In genomic region chr1:27961646-27962221, GRCh38 we compare ENCODE assay signal across 9 cellular contexts. TPM values are rescaled to one million over a fixed set of nuclear protein-coding genes. Genes with fewer than 3 reads are reported as not detected.
A peak's percentile ranks its signal among the peaks of the same experiment; 100 is the strongest.
DNase-seq lines count a peak whose midpoint lies in the region; ATAC-seq and TF ChIP-seq lines count a peak whose summit lies in the region.
"Had no signal": no experiment of that assay in that cellular context is flagged by ENCODE, and none has a peak within 500 bp of the region (broad histone marks: within the 10 kb centered on the region; RNA-seq: fewer than 3 reads in every experiment).

No MANE protein-coding gene starts in this region.

- ATAC-seq in stimulated activated memory B cell treated with anti-CD40 and anti-IgM and Interleukin-4, amounts not matched to agents 10 μg/mL and 1 μg/mL and 100 μg/mL, for 72 hours: no peak

- no peak for TF ChIP-seq CTCF in fibroblast of the aortic adventitia (IDR thresholded peaks at IDR 0.05; ENCODE audit: insufficient read depth, low read length)

- no peak for DNase-seq in T-helper 2 cell treated with Interferon-gamma antibody and Interleukin-4, amounts not matched to agents 5 μg/mL and 100 μg/mL, for 36 hours (ENCODE audit: low spot score)
- DNase-seq in T-helper 2 cell (no peak), fibroblast of the aortic adventitia (ENCODE audit: low read depth) (no peak), NCI-H2107 treated with DMSO at 0.1 percent for 48 hours (lab: John Stamatoyannopoulos, UW; ENCODE audit: unreplicated experiment) (no peak), NCI-H2227 treated with DMSO at 0.1 percent for 48 hours (lab: John Stamatoyannopoulos, UW) (no peak)
- no peak for DNase-seq in activated CD4-positive, alpha-beta memory T cell treated with anti-CD3 and anti-CD28 coated beads for 36 hours
- no peak for DNase-seq in stimulated activated CD4-positive, alpha-beta T cell treated with anti-CD3 and anti-CD28 coated beads, Interleukin-2, amount 100 ng/mL, for 24 hours

- intact Hi-C loops in activated CD4-positive, alpha-beta memory T cell treated with anti-CD3 and anti-CD28 coated beads for 36 hours (cut with micrococcal nuclease): no loop called here

- peak overlapping the region; percentile 78 for H3K4me3 ChIP-seq in fibroblast of the aortic adventitia (ENCODE audit: low read depth, low read length)
- H3K4me3 ChIP-seq: cardiac muscle cell had no signal

- H3K4me1 Mint-ChIP-seq in T-helper 2 cell treated with Interferon-gamma antibody and Interleukin-4, amounts not matched to agents 5 μg/mL and 100 μg/mL, for 36 hours (ENCODE audit: low read depth): peaks cover 10% of the 10 kb centered on the region
- H3K4me1 Mint-ChIP-seq in activated CD4-positive, alpha-beta memory T cell treated with anti-CD3 and anti-CD28 coated beads for 36 hours (ENCODE audit: low read depth): peaks cover 20% of the 10 kb centered on the region
- peaks cover 21% of the 10 kb centered on the region for H3K4me1 Mint-ChIP-seq in stimulated activated memory B cell treated with anti-CD40 and anti-IgM and Interleukin-4, amounts not matched to agents 10 μg/mL and 1 μg/mL and 100 μg/mL, for 72 hours

- peaks cover 1% of the 10 kb centered on the region for H3K36me3 Mint-ChIP-seq in T-helper 2 cell treated with Interferon-gamma antibody and Interleukin-4, amounts not matched to agents 5 μg/mL and 100 μg/mL, for 36 hours (ENCODE audit: low read depth)
- H3K36me3 Mint-ChIP-seq in activated CD4-positive, alpha-beta memory T cell treated with anti-CD3 and anti-CD28 coated beads for 36 hours: peaks cover 6% of the 10 kb centered on the region
- peaks cover 22% of the 10 kb centered on the region for H3K36me3 Mint-ChIP-seq in stimulated activated memory B cell treated with anti-CD40 and anti-IgM and Interleukin-4, amounts not matched to agents 10 μg/mL and 1 μg/mL and 100 μg/mL, for 72 hours

- no peak overlapping the region for H3K27ac Mint-ChIP-seq in T-helper 2 cell treated with Interferon-gamma antibody and Interleukin-4, amounts not matched to agents 5 μg/mL and 100 μg/mL, for 36 hours
- H3K27ac Mint-ChIP-seq in activated CD4-positive, alpha-beta memory T cell treated with anti-CD3 and anti-CD28 coated beads for 36 hours: peak overlapping the region; percentile 43
- peak overlapping the region; percentile 82 for H3K27ac Mint-ChIP-seq in stimulated activated memory B cell treated with anti-CD40 and anti-IgM and Interleukin-4, amounts not matched to agents 10 μg/mL and 1 μg/mL and 100 μg/mL, for 72 hours

- peak overlapping the region; percentile 70 for H3K4me3 Mint-ChIP-seq in T-helper 2 cell treated with Interferon-gamma antibody and Interleukin-4, amounts not matched to agents 5 μg/mL and 100 μg/mL, for 36 hours
- H3K4me3 Mint-ChIP-seq in activated CD4-positive, alpha-beta memory T cell treated with anti-CD3 and anti-CD28 coated beads for 36 hours: peak overlapping the region; percentile 78
- H3K4me3 Mint-ChIP-seq in stimulated activated memory B cell treated with anti-CD40 and anti-IgM and Interleukin-4, amounts not matched to agents 10 μg/mL and 1 μg/mL and 100 μg/mL, for 72 hours: peak overlapping the region; percentile 31

- POLR2A ChIA-PET in activated CD4-positive, alpha-beta memory T cell treated with anti-CD3 and anti-CD28 coated beads for 36 hours (lab: Charles Lee): interaction anchor here (1.4 kb wide), 1 partner anchor 9 kb away, joined by 3 read pairs; no protein-coding TSS in a partner anchor

- no peaks in the 10 kb centered on the region for H3K27me3 Mint-ChIP-seq in T-helper 2 cell treated with Interferon-gamma antibody and Interleukin-4, amounts not matched to agents 5 μg/mL and 100 μg/mL, for 36 hours (ENCODE audit: low read depth)
- no peaks in the 10 kb centered on the region for H3K27me3 Mint-ChIP-seq in activated CD4-positive, alpha-beta memory T cell treated with anti-CD3 and anti-CD28 coated beads for 36 hours
- no peaks in the 10 kb centered on the region for H3K27me3 Mint-ChIP-seq in stimulated activated memory B cell treated with anti-CD40 and anti-IgM and Interleukin-4, amounts not matched to agents 10 μg/mL and 1 μg/mL and 100 μg/mL, for 72 hours

- no peaks in the 10 kb centered on the region for H3K9me3 Mint-ChIP-seq in T-helper 2 cell treated with Interferon-gamma antibody and Interleukin-4, amounts not matched to agents 5 μg/mL and 100 μg/mL, for 36 hours
- no peaks in the 10 kb centered on the region for H3K9me3 Mint-ChIP-seq in activated CD4-positive, alpha-beta memory T cell treated with anti-CD3 and anti-CD28 coated beads for 36 hours
- H3K9me3 Mint-ChIP-seq in stimulated activated memory B cell treated with anti-CD40 and anti-IgM and Interleukin-4, amounts not matched to agents 10 μg/mL and 1 μg/mL and 100 μg/mL, for 72 hours: no peaks in the 10 kb centered on the region

- CTCF ChIA-PET in activated CD4-positive, alpha-beta memory T cell treated with anti-CD3 and anti-CD28 coated beads for 36 hours (lab: Charles Lee): interaction anchor here (1.2 kb wide), 1 partner anchor 21 kb away, joined by 5 read pairs; no protein-coding TSS in a partner anchor

RNA-seq across cellular contexts. Expression of gene XKR8, which starts 2.0 kb away (rescaled TPM):
- total RNA-seq in activated CD4-positive, alpha-beta memory T cell treated with anti-CD3 and anti-CD28 coated beads for 36 hours: 1 to 10 TPM; 7.1 to 8.9 TPM
- total RNA-seq in fibroblast of the aortic adventitia (ENCODE audit: low replicate concordance): 4.9 and 5.9 TPM in 2 replicates

RNA-seq across cellular contexts. Expression of gene SMPDL3B, which starts 26.9 kb away (rescaled TPM):
- under 1 TPM; 0.36 to 0.46 TPM for total RNA-seq in activated CD4-positive, alpha-beta memory T cell treated with anti-CD3 and anti-CD28 coated beads for 36 hours
- total RNA-seq in fibroblast of the aortic adventitia (ENCODE audit: low replicate concordance): 0.09 TPM in 1 of 2 replicates, not detected in the other

RNA-seq across cellular contexts. Expression of gene RPA2, which starts 47.4 kb away (rescaled TPM):
- 10 to 100 TPM; 90.2 to 94.8 TPM for total RNA-seq in activated CD4-positive, alpha-beta memory T cell treated with anti-CD3 and anti-CD28 coated beads for 36 hours
- total RNA-seq in fibroblast of the aortic adventitia (ENCODE audit: low replicate concordance): 12.7 and 42.1 TPM in 2 replicates
